Comparison of ENCODE assay signal across 39 cellular contexts in the genomic region with DNA sequence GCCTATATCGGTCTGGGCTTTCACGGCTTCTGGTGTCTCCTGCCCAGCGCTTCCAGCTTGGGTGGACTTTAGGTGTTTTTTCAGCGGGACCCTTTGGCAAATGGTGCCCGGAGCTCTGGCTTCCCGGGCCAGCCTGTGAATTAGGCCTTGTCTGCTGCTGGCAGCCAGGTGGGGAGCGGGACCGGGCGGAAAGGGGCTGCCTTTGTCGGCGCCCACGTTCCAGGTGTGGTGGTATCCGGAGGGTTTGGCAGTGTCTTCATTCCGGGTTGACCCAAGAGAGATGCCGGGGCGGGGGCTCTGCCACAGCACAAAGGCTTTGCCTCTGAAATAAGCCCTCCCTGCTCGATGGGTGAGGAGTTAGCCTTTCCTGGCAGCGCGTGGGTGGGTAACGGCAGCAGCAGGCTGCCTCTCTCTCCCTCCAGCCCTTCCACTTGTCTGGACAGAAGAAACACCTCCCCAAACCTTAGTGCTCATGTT. TPM values are rescaled to one million over a fixed set of nuclear protein-coding genes. Genes with fewer than 3 reads are reported as not detected.
"Had no signal": no experiment of that assay in that cellular context is flagged by ENCODE, and none has a peak within 500 bp of the region (broad histone marks: within the 10 kb centered on the region; RNA-seq: fewer than 3 reads in every experiment).

No MANE protein-coding gene starts in this region.

- H3K27ac ChIP-seq: adrenal gland, body of pancreas, PC-9, RWPE1, VCaP had no signal

- H3K4me2 ChIP-seq: PC-9 had no signal

- H3K36me3 ChIP-seq: adrenal gland had no signal

- FAIRE-seq: astrocyte, bronchial epithelial cell, RCC 7860 had no signal

- H2AFZ ChIP-seq: PC-9 had no signal

- H3K27me3 ChIP-seq: adrenal gland, body of pancreas had no signal

- H3K4me1 ChIP-seq: adrenal gland, body of pancreas had no signal

- DNase-seq: activated B cell treated with CpG ODN at 0.5 μM for 24 hours; activated CD4-positive, alpha-beta memory T cell treated with anti-CD3 and anti-CD28 coated beads, Interleukin-2, amount 10 ng/mL, durations not matched to agents 7 days and 5 days; activated CD4-positive, alpha-beta T cell treated with anti-CD3 and anti-CD28 coated beads for 1 hour; activated CD4-positive, alpha-beta T cell treated with anti-CD3 and anti-CD28 coated beads for 48 hours; activated CD8-positive, alpha-beta memory T cell treated with anti-CD3 and anti-CD28 coated beads for 24 hours; activated CD8-positive, alpha-beta memory T cell treated with anti-CD3 and anti-CD28 coated beads, Interleukin-2, amount 10 ng/mL, durations not matched to agents 7 days and 5 days; activated CD8-positive, alpha-beta memory T cell treated with anti-CD3 and anti-CD28 coated beads, Interleukin-2, amount 50 U/mL, for 48 hours; activated gamma-delta T cell; activated naive CD4-positive, alpha-beta T cell treated with anti-CD3 and anti-CD28 coated beads for 36 hours; activated T-cell treated with anti-CD3 and anti-CD28 coated beads, Interleukin-2, amount 50 U/mL, for 72 hours; adrenal gland; body of pancreas; caudate nucleus; Karpas-422; KBM-7; NCI-H146; NCI-H187; NCI-H2029 treated with DMSO at 0.1 percent for 48 hours; NCI-H2107; NCI-H2171; NCI-H510A; NCI-H526; NCI-H748 treated with DMSO at 0.1 percent for 48 hours; NK-92 treated with Interleukin-12 subunit alpha and Interleukin-12 subunit beta, amount 100 ng/mL, for 24 hours; PC-9; SW 1271; T-helper 1 cell; T-helper 2 cell; T-helper 9 cell had no signal

- H3K4me3 ChIP-seq: adrenal gland, body of pancreas, PC-9 had no signal

- H3K9me3 ChIP-seq: adrenal gland, body of pancreas had no signal

- ATAC-seq: activated CD8-positive, alpha-beta memory T cell treated with anti-CD3 and anti-CD28 coated beads, Interleukin-2, amount 10 ng/mL, durations not matched to agents 7 days and 5 days; activated naive CD4-positive, alpha-beta T cell treated with anti-CD3 and anti-CD28 coated beads, Interleukin-2, amount 50 U/mL, for 72 hours; activated T-cell treated with anti-CD3 and anti-CD28 coated beads, Interleukin-2, amount 50 U/mL, for 72 hours; activated T-helper 17 cell treated with anti-CD3 and anti-CD28 coated beads, Interleukin-2, amount 50 U/mL, for 72 hours; body of pancreas; Right ventricle myocardium inferior had no signal

RNA-seq across cellular contexts. Expression of gene RFLNA, which starts 9.5 kb away (rescaled TPM):
- total RNA-seq: activated B cell treated with CpG ODN at 0.5 μM for 24 hours; activated CD4-positive, alpha-beta memory T cell treated with anti-CD3 and anti-CD28 coated beads, Interleukin-2, amount 10 ng/mL, durations not matched to agents 7 days and 5 days; activated CD8-positive, alpha-beta memory T cell treated with anti-CD3 and anti-CD28 coated beads, Interleukin-2, amount 10 ng/mL, durations not matched to agents 7 days and 5 days; activated naive CD4-positive, alpha-beta T cell treated with anti-CD3 and anti-CD28 coated beads for 36 hours; activated T-cell treated with anti-CD3 and anti-CD28 coated beads, Interleukin-2, amount 50 U/mL, for 72 hours; activated T-helper 17 cell treated with anti-CD3 and anti-CD28 coated beads, Interleukin-2, amount 50 U/mL, for 72 hours; bronchial epithelial cell; MCF 10A; OCI-LY7; PC-9 had no signal
